ENCODE assay signal across 9 cellular contexts in genomic region chr11:126585388-126586302, GRCh38.
DNase-seq lines count a peak whose midpoint lies in the region; ATAC-seq and TF ChIP-seq lines count a peak whose summit lies in the region.
"Had no signal": no experiment of that assay in that cellular context is flagged by ENCODE, and none has a peak within 500 bp of the region (broad histone marks: within the 10 kb centered on the region; RNA-seq: fewer than 3 reads in every experiment).

No MANE protein-coding gene starts in this region.

- H3K27me3 Mint-ChIP-seq in natural killer cell treated with Interleukin-12 subunit alpha and Interleukin-12 subunit beta and Interleukin-15 and Interleukin-18, amount 100 ng/mL, for 72 hours: peaks cover 0 to 2% of the 10 kb centered on the region in 2 donors
- H3K27me3 Mint-ChIP-seq: activated naive CD8-positive, alpha-beta T cell treated with anti-CD3 and anti-CD28 coated beads, Interleukin-2, amount 10 ng/mL, durations not matched to agents 7 days and 5 days had no signal

- TF ChIP-seq EP300 in stomach (IDR thresholded peaks at IDR 0.05): no peak

- no peak for TF ChIP-seq CTCF in VCaP (conservative IDR thresholded peaks at IDR 0.05)
- no peak for TF ChIP-seq CTCF in hepatocyte (IDR thresholded peaks at IDR 0.05; ENCODE audit: poor library complexity)
- no peak for TF ChIP-seq CTCF in stomach (IDR thresholded peaks at IDR 0.05)

- no peaks in the 10 kb centered on the region for H3K9me3 ChIP-seq in hepatocyte (ENCODE audit: low read depth)
- H3K9me3 ChIP-seq in stomach: no peaks in the 10 kb centered on the region

- DNase-seq in COLO668 (lab: John Stamatoyannopoulos, UW; ENCODE audit: unreplicated experiment): peak; percentile 63
- DNase-seq in NCI-H146 (lab: John Stamatoyannopoulos, UW): peak; percentile 75
- peak; percentile 76 for DNase-seq in hepatocyte (ENCODE audit: low spot score)
- peak; percentile 29 for DNase-seq in stomach
- no peak for DNase-seq in AML-193 (lab: John Stamatoyannopoulos, UW)
- no peak for DNase-seq in natural killer cell treated with Interleukin-12 subunit alpha and Interleukin-12 subunit beta and Interleukin-15 and Interleukin-18, amount 100 ng/mL, for 72 hours (ENCODE audit: low spot score)
- DNase-seq: activated naive CD8-positive, alpha-beta T cell treated with anti-CD3 and anti-CD28 coated beads, Interleukin-2, amount 10 ng/mL, durations not matched to agents 7 days and 5 days had no signal

- 54% methylated on average over 36 of the region's 36 CpGs for WGBS in hepatocyte (ENCODE audit: low lambda C conversion rate, missing lambda C conversion rate)
- WGBS in stomach, 5 donors: 35 to 49% (median 45%) methylated on average over 34 to 36 of the region's 36 CpGs

- TF ChIP-seq POLR2A in stomach (IDR thresholded peaks at IDR 0.05): no peak

- H3K27ac Mint-ChIP-seq in natural killer cell treated with Interleukin-12 subunit alpha and Interleukin-12 subunit beta and Interleukin-15 and Interleukin-18, amount 100 ng/mL, for 72 hours: no peak overlapping the region
- H3K27ac Mint-ChIP-seq: activated naive CD8-positive, alpha-beta T cell treated with anti-CD3 and anti-CD28 coated beads, Interleukin-2, amount 10 ng/mL, durations not matched to agents 7 days and 5 days had no signal

- H3K4me3 Mint-ChIP-seq in natural killer cell treated with Interleukin-12 subunit alpha and Interleukin-12 subunit beta and Interleukin-15 and Interleukin-18, amount 100 ng/mL, for 72 hours: no peak overlapping the region
- H3K4me3 Mint-ChIP-seq: activated naive CD8-positive, alpha-beta T cell treated with anti-CD3 and anti-CD28 coated beads, Interleukin-2, amount 10 ng/mL, durations not matched to agents 7 days and 5 days had no signal

- peak overlapping the region; percentile 88 for H3K27ac ChIP-seq in VCaP
- H3K27ac ChIP-seq in hepatocyte: peak overlapping the region; percentile 14
- H3K27ac ChIP-seq in stomach: peak overlapping the region in 1 of 5 donors; percentile 7

- H3K36me3 Mint-ChIP-seq in natural killer cell treated with Interleukin-12 subunit alpha and Interleukin-12 subunit beta and Interleukin-15 and Interleukin-18, amount 100 ng/mL, for 72 hours: no peaks in the 10 kb centered on the region
- H3K36me3 Mint-ChIP-seq: activated naive CD8-positive, alpha-beta T cell treated with anti-CD3 and anti-CD28 coated beads, Interleukin-2, amount 10 ng/mL, durations not matched to agents 7 days and 5 days had no signal

- H3K4me2 ChIP-seq in hepatocyte: peak overlapping the region; percentile 61

- H3K27me3 ChIP-seq in hepatocyte (no peaks in the 10 kb centered on the region), stomach (peaks cover 0 to 30% (median 0%) of the 10 kb centered on the region in 3 donors)

- no peaks in the 10 kb centered on the region for H3K4me1 ChIP-seq in hepatocyte (ENCODE audit: insufficient read depth)
- H3K4me1 ChIP-seq in stomach: peaks cover 0 to 13% (median 11%) of the 10 kb centered on the region in 4 donors

- H3K9me3 Mint-ChIP-seq in natural killer cell treated with Interleukin-12 subunit alpha and Interleukin-12 subunit beta and Interleukin-15 and Interleukin-18, amount 100 ng/mL, for 72 hours: no peaks in the 10 kb centered on the region
- H3K9me3 Mint-ChIP-seq: activated naive CD8-positive, alpha-beta T cell treated with anti-CD3 and anti-CD28 coated beads, Interleukin-2, amount 10 ng/mL, durations not matched to agents 7 days and 5 days had no signal

- no peak for ATAC-seq in GM21526 (IDR thresholded peaks at IDR 0.05; ENCODE audit: low FRiP score, unreplicated experiment)
- ATAC-seq in natural killer cell treated with Interleukin-12 subunit alpha and Interleukin-12 subunit beta and Interleukin-15 and Interleukin-18, amount 100 ng/mL, for 72 hours: no peak

- no peaks in the 10 kb centered on the region for H3K36me3 ChIP-seq in hepatocyte (replicated peaks; ENCODE audit: insufficient read depth, low read depth)
- no peaks in the 10 kb centered on the region for H3K36me3 ChIP-seq in stomach

- H3K4me1 Mint-ChIP-seq in natural killer cell treated with Interleukin-12 subunit alpha and Interleukin-12 subunit beta and Interleukin-15 and Interleukin-18, amount 100 ng/mL, for 72 hours (ENCODE audit: low read depth in 2 of 2): no peaks in the 10 kb centered on the region
- H3K4me1 Mint-ChIP-seq: activated naive CD8-positive, alpha-beta T cell treated with anti-CD3 and anti-CD28 coated beads, Interleukin-2, amount 10 ng/mL, durations not matched to agents 7 days and 5 days had no signal

- no peaks in the 10 kb centered on the region for H3K9me2 ChIP-seq in hepatocyte (replicated peaks; ENCODE audit: insufficient read depth)

- intact Hi-C loops in stomach (cut with DNase I; ENCODE audit: low total_unique reads): no loop called here

- no peak overlapping the region for H3K4me3 ChIP-seq in hepatocyte
- H3K4me3 ChIP-seq in stomach: peak overlapping the region in 1 of 4 donors; percentile 9

- no peak overlapping the region for H2AFZ ChIP-seq in hepatocyte

- no peaks in the 10 kb centered on the region for H3K79me2 ChIP-seq in hepatocyte

- H4K20me1 ChIP-seq in hepatocyte (ENCODE audit: insufficient read depth, poor library complexity, severe bottlenecking): no peaks in the 10 kb centered on the region

Comparison
In these comparisons a context has a peak if more than half of its experiments do, and no peak if none do; other contexts are left out.
1. DNase-seq: peak in COLO668 (single experiment), NCI-H146 (single experiment), hepatocyte (single experiment) and stomach (single experiment); none in AML-193 (0 of 2) and natural killer cell treated with Interleukin-12 subunit alpha and Interleukin-12 subunit beta and Interleukin-15 and Interleukin-18, amount 100 ng/mL, for 72 hours (single experiment).